Comparison of ENCODE assay signal across 25 cellular contexts in genomic region chr12:12121022-12121421, GRCh38. TPM values are rescaled to one million over a fixed set of nuclear protein-coding genes. Genes with fewer than 3 reads are reported as not detected.
A peak's percentile ranks its signal among the peaks of the same experiment; 100 is the strongest.
DNase-seq lines count a peak whose midpoint lies in the region; ATAC-seq and TF ChIP-seq lines count a peak whose summit lies in the region.
"Had no signal": no experiment of that assay in that cellular context is flagged by ENCODE, and none has a peak within 500 bp of the region (broad histone marks: within the 10 kb centered on the region; RNA-seq: fewer than 3 reads in every experiment).

No MANE protein-coding gene starts in this region.

- H3K27me3 Mint-ChIP-seq in natural killer cell treated with Interleukin-12 subunit alpha and Interleukin-12 subunit beta and Interleukin-15 and Interleukin-18, amount 100 ng/mL, for 72 hours: peaks cover 16 to 39% of the 10 kb centered on the region in 2 donors
- H3K27me3 Mint-ChIP-seq: B cell had no signal

- peaks cover 5% of the 10 kb centered on the region for H3K4me1 ChIP-seq in mucosa of descending colon (ENCODE audit: low read depth)

- H3K4me3 ChIP-seq in mucosa of descending colon: no peak overlapping the region
- H3K4me3 ChIP-seq: K562 had no signal

- H3K9me3 ChIP-seq in mucosa of descending colon: no peaks in the 10 kb centered on the region
- H3K9me3 ChIP-seq: SK-N-SH had no signal

- no peak overlapping the region for H3K4me3 Mint-ChIP-seq in natural killer cell treated with Interleukin-12 subunit alpha and Interleukin-12 subunit beta and Interleukin-15 and Interleukin-18, amount 100 ng/mL, for 72 hours
- H3K4me3 Mint-ChIP-seq: B cell; CD8-positive, alpha-beta memory T cell had no signal

- intact Hi-C loops in mucosa of descending colon (cut with DNase I, micrococcal nuclease): no loop called here

- H3K36me3 ChIP-seq in mucosa of descending colon (ENCODE audit: low read depth): no peaks in the 10 kb centered on the region

- H3K36me3 Mint-ChIP-seq in natural killer cell treated with Interleukin-12 subunit alpha and Interleukin-12 subunit beta and Interleukin-15 and Interleukin-18, amount 100 ng/mL, for 72 hours: no peaks in the 10 kb centered on the region
- H3K36me3 Mint-ChIP-seq: CD8-positive, alpha-beta memory T cell had no signal

- ATAC-seq in mucosa of descending colon: no peak
- no peak for ATAC-seq in natural killer cell treated with Interleukin-12 subunit alpha and Interleukin-12 subunit beta and Interleukin-15 and Interleukin-18, amount 100 ng/mL, for 72 hours
- ATAC-seq: K562, Panc1 had no signal

- TF ChIP-seq CTCF in mucosa of descending colon (IDR thresholded peaks at IDR 0.05): no peak

- DNase-seq in activated CD4-positive, alpha-beta T cell treated with anti-CD3 and anti-CD28 coated beads for 48 hours: peak; percentile 2
- DNase-seq in activated CD4-positive, alpha-beta T cell treated with anti-CD3 and anti-CD28 coated beads, Interleukin-2, amount 50 U/mL, for 1 hour: no peak
- DNase-seq in RKO (ENCODE audit: low spot score) (peak; percentile 23), islet precursor cell (peak; percentile 57), mucosa of descending colon (no peak), NCI-H2107 (lab: John Stamatoyannopoulos, UW) (no peak)
- no peak for DNase-seq in natural killer cell treated with Interleukin-12 subunit alpha and Interleukin-12 subunit beta and Interleukin-15 and Interleukin-18, amount 100 ng/mL, for 72 hours (ENCODE audit: low spot score)
- DNase-seq: CD8-positive, alpha-beta memory T cell; DMS 273 treated with DMSO at 0.1 percent for 48 hours; DMS79; EL; GF-D8; H7; Kasumi-1; MV-4-11; NCI-H1105; NCI-H146; NCI-H1930; NCI-H446; NCI-H69; SK-N-SH had no signal

- no peaks in the 10 kb centered on the region for H3K4me1 Mint-ChIP-seq in natural killer cell treated with Interleukin-12 subunit alpha and Interleukin-12 subunit beta and Interleukin-15 and Interleukin-18, amount 100 ng/mL, for 72 hours (ENCODE audit: low read depth in 2 of 2)
- H3K4me1 Mint-ChIP-seq: B cell; CD8-positive, alpha-beta memory T cell had no signal

- no peak overlapping the region for H3K27ac Mint-ChIP-seq in natural killer cell treated with Interleukin-12 subunit alpha and Interleukin-12 subunit beta and Interleukin-15 and Interleukin-18, amount 100 ng/mL, for 72 hours
- H3K27ac Mint-ChIP-seq: B cell; CD8-positive, alpha-beta memory T cell had no signal

- H3K9me3 Mint-ChIP-seq in natural killer cell treated with Interleukin-12 subunit alpha and Interleukin-12 subunit beta and Interleukin-15 and Interleukin-18, amount 100 ng/mL, for 72 hours: no peaks in the 10 kb centered on the region
- H3K9me3 Mint-ChIP-seq: CD8-positive, alpha-beta memory T cell had no signal

RNA-seq across cellular contexts. Expression of gene BCL2L14, which starts 50.3 kb away (rescaled TPM):
- 10 to 100 TPM; 27.3 to 74.4 (median 52.7) TPM for total RNA-seq in mucosa of descending colon
- under 1 TPM in 1 of 2 donors, not detected in 1; 0.61 TPM for total RNA-seq in natural killer cell treated with Interleukin-12 subunit alpha and Interleukin-12 subunit beta and Interleukin-15 and Interleukin-18, amount 100 ng/mL, for 72 hours
- total RNA-seq: B cell, K562, OCI-LY7 had no signal

Comparison
In these comparisons a context has a peak if more than half of its experiments do, and no peak if none do; other contexts are left out.
1. DNase-seq: peak in activated CD4-positive, alpha-beta T cell treated with anti-CD3 and anti-CD28 coated beads for 48 hours (single experiment), RKO (single experiment) and islet precursor cell (single experiment); none in activated CD4-positive, alpha-beta T cell treated with anti-CD3 and anti-CD28 coated beads, Interleukin-2, amount 50 U/mL, for 1 hour (single experiment), mucosa of descending colon (0 of 3), NCI-H2107 (single experiment) and natural killer cell treated with Interleukin-12 subunit alpha and Interleukin-12 subunit beta and Interleukin-15 and Interleukin-18, amount 100 ng/mL, for 72 hours (single experiment).
2. RNA of gene BCL2L14, which starts 50.3 kb away (total RNA-seq): 27.3 to 74.4 TPM in mucosa of descending colon; 0.61 TPM in natural killer cell treated with Interleukin-12 subunit alpha and Interleukin-12 subunit beta and Interleukin-15 and Interleukin-18, amount 100 ng/mL, for 72 hours; every median in the first group is over 10 times any median in the second.